In genomic region chrX:11953615-11954014, GRCh38 we compare ENCODE assay signal across 13 cellular contexts.
DNase-seq lines count a peak whose midpoint lies in the region; TF ChIP-seq lines count a peak whose summit lies in the region.
"Had no signal": no experiment of that assay in that cellular context is flagged by ENCODE, and none has a peak within 500 bp of the region (broad histone marks: within the 10 kb centered on the region; RNA-seq: fewer than 3 reads in every experiment).

No MANE protein-coding gene starts in this region.

- H3K27me3 ChIP-seq in skeletal muscle satellite cell (ENCODE audit: control insufficient read depth, insufficient read depth, low read length), result no peaks in the 10 kb centered on the region
- H3K27me3 ChIP-seq: right lobe of liver, upper lobe of right lung had no signal

- no peaks in the 10 kb centered on the region for H3K36me3 Mint-ChIP-seq in activated CD4-positive, alpha-beta T cell treated with anti-CD3 and anti-CD28 coated beads, Interleukin-2, amount 10 ng/mL, durations not matched to agents 7 days and 5 days (ENCODE audit: low read depth)

- no peak overlapping the region for H3K4me3 Mint-ChIP-seq in activated CD4-positive, alpha-beta T cell treated with anti-CD3 and anti-CD28 coated beads, Interleukin-2, amount 10 ng/mL, durations not matched to agents 7 days and 5 days
- H3K4me3 Mint-ChIP-seq: central memory CD8-positive, alpha-beta T cell had no signal

- in situ Hi-C loops in SK-MEL-5 (cut with HindIII; ENCODE audit: low pct_unique_long_range_greater_than_20kb, low sequenced_read_pairs), result no loop called here

- H3K9me3 ChIP-seq in skeletal muscle satellite cell (replicated peaks; ENCODE audit: low read length), result no peaks in the 10 kb centered on the region
- H3K9me3 ChIP-seq: right lobe of liver, upper lobe of right lung had no signal

- no peaks in the 10 kb centered on the region for H3K4me1 Mint-ChIP-seq in activated CD4-positive, alpha-beta T cell treated with anti-CD3 and anti-CD28 coated beads, Interleukin-2, amount 10 ng/mL, durations not matched to agents 7 days and 5 days
- H3K4me1 Mint-ChIP-seq: central memory CD8-positive, alpha-beta T cell had no signal

- H3K27me3 Mint-ChIP-seq in activated CD4-positive, alpha-beta T cell treated with anti-CD3 and anti-CD28 coated beads, Interleukin-2, amount 10 ng/mL, durations not matched to agents 7 days and 5 days, result no peaks in the 10 kb centered on the region

- DNase-seq in GM04503 (ENCODE audit: low read depth) (peak; percentile 13), SK-MEL-5 (ENCODE audit: low read depth, low spot score) (peak; percentile 80), fibroblast of villous mesenchyme (ENCODE audit: low read depth) (peak; percentile 80), NCI-H526 (lab: John Stamatoyannopoulos, UW) (no peak), NCI-H774 (lab: John Stamatoyannopoulos, UW) (no peak)
- DNase-seq in activated CD4-positive, alpha-beta T cell treated with anti-CD3 and anti-CD28 coated beads, Interleukin-2, amount 10 ng/mL, durations not matched to agents 7 days and 5 days, result no peak
- DNase-seq: DMS79, glutamatergic neuron, NCI-H2081, right lobe of liver, upper lobe of right lung had no signal

- TF ChIP-seq CTCF in fibroblast of villous mesenchyme (IDR thresholded peaks at IDR 0.05; ENCODE audit: insufficient read depth, low read depth, low read length), result no peak

- no peaks in the 10 kb centered on the region for H3K9me3 Mint-ChIP-seq in activated CD4-positive, alpha-beta T cell treated with anti-CD3 and anti-CD28 coated beads, Interleukin-2, amount 10 ng/mL, durations not matched to agents 7 days and 5 days
- H3K9me3 Mint-ChIP-seq: central memory CD8-positive, alpha-beta T cell had no signal

- no peak overlapping the region for H3K27ac Mint-ChIP-seq in activated CD4-positive, alpha-beta T cell treated with anti-CD3 and anti-CD28 coated beads, Interleukin-2, amount 10 ng/mL, durations not matched to agents 7 days and 5 days

- H3K4me3 ChIP-seq in fibroblast of villous mesenchyme (ENCODE audit: low read depth, low read length) (no peak overlapping the region), skeletal muscle satellite cell (ENCODE audit: low read length) (no peak overlapping the region)
- H3K4me3 ChIP-seq: right lobe of liver, upper lobe of right lung had no signal

- H3K4me2 ChIP-seq in skeletal muscle satellite cell (ENCODE audit: low read length), result peak overlapping the region; percentile 32

- H3K9ac ChIP-seq in skeletal muscle satellite cell (ENCODE audit: low read depth, low read length), result no peak overlapping the region

- H3K36me3 ChIP-seq in skeletal muscle satellite cell (ENCODE audit: insufficient read depth, low read length), result no peaks in the 10 kb centered on the region
- H3K36me3 ChIP-seq: right lobe of liver, upper lobe of right lung had no signal

- H3K4me1 ChIP-seq in skeletal muscle satellite cell (ENCODE audit: control insufficient read depth, insufficient read depth, low read length), result peaks cover 13% of the 10 kb centered on the region
- H3K4me1 ChIP-seq: right lobe of liver, upper lobe of right lung had no signal

- POLR2A ChIA-PET in activated CD4-positive, alpha-beta T cell treated with anti-CD3 and anti-CD28 coated beads, Interleukin-2, amount 10 ng/mL, durations not matched to agents 7 days and 5 days (lab: Charles Lee), result no interaction called here

- CTCF ChIA-PET in activated CD4-positive, alpha-beta T cell treated with anti-CD3 and anti-CD28 coated beads, Interleukin-2, amount 10 ng/mL, durations not matched to agents 7 days and 5 days (lab: Charles Lee), result interaction anchor here (1.2 kb wide), 1 partner anchor 54 kb away, joined by 3 read pairs; no protein-coding TSS in a partner anchor

Comparison
In these comparisons a context has a peak if more than half of its experiments do, and no peak if none do; other contexts are left out.
1. DNase-seq: peak in GM04503 (single experiment), SK-MEL-5 (single experiment) and fibroblast of villous mesenchyme (single experiment); none in NCI-H526 (0 of 2), NCI-H774 (single experiment) and activated CD4-positive, alpha-beta T cell treated with anti-CD3 and anti-CD28 coated beads, Interleukin-2, amount 10 ng/mL, durations not matched to agents 7 days and 5 days (single experiment).